ENCODE assay signal across 10 cellular contexts in the genomic region with DNA sequence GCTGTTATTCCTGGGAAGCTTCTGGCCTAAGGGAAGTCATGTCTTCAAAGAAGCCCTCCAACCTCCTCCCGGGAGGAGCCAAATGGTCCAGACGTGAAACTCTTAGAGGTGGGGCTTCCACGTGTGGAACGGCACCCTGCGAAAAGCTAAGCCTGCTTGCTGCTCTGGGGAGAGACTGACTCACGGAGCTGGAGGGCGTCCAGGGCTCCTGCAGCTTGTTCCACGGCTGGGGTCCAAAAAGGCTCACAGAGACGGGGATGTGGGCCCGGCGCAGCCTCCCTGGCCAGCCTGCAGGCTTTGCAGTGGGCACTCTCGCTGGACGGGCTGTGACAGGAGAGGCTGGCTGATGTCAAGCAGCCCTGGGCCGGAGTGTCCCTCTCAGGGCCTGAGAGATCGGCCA.
DNase-seq lines count a peak whose midpoint lies in the region; ATAC-seq and TF ChIP-seq lines count a peak whose summit lies in the region.
"Had no signal": no experiment of that assay in that cellular context is flagged by ENCODE, and none has a peak within 500 bp of the region (broad histone marks: within the 10 kb centered on the region; RNA-seq: fewer than 3 reads in every experiment).

No MANE protein-coding gene starts in this region.

- H3K27ac Mint-ChIP-seq in HFFc6: peak overlapping the region; percentile 22
- H3K27ac Mint-ChIP-seq in stimulated activated effector memory CD8-positive, alpha-beta T cell treated with anti-CD3 and anti-CD28 coated beads, Interleukin-12 subunit alpha, Interleukin-12 subunit beta, amount 100 ng/mL, for 72 hours: peak overlapping the region; percentile 57
- H3K27ac Mint-ChIP-seq: stimulated activated naive CD8-positive, alpha-beta T cell treated with anti-CD3 and anti-CD28 coated beads, Interleukin-15, Interleukin-2, amounts not matched to agents 100 ng/mL and 50 ng/mL, for 24 hours had no signal

- BruUV-seq in OCI-LY7 (replicated peaks; lab: Mats Ljungman, UMichigan): no TSS peak

- H3K27me3 Mint-ChIP-seq in HFFc6 (ENCODE audit: insufficient read depth): peaks cover 2% of the 10 kb centered on the region; the same call in 1 of the 2 replicates
- H3K27me3 Mint-ChIP-seq: stimulated activated naive CD8-positive, alpha-beta T cell treated with anti-CD3 and anti-CD28 coated beads, Interleukin-15, Interleukin-2, amounts not matched to agents 100 ng/mL and 50 ng/mL, for 24 hours had no signal

- POLR2A ChIA-PET in OCI-LY7 (lab: Charles Lee): no interaction called here

- peak overlapping the region; percentile 5; the same call in 1 of the 2 replicates for H3K4me3 Mint-ChIP-seq in HFFc6
- no peak overlapping the region for H3K4me3 Mint-ChIP-seq in stimulated activated effector memory CD8-positive, alpha-beta T cell treated with anti-CD3 and anti-CD28 coated beads, Interleukin-12 subunit alpha, Interleukin-12 subunit beta, amount 100 ng/mL, for 72 hours
- H3K4me3 Mint-ChIP-seq: stimulated activated naive CD8-positive, alpha-beta T cell treated with anti-CD3 and anti-CD28 coated beads, Interleukin-15, Interleukin-2, amounts not matched to agents 100 ng/mL and 50 ng/mL, for 24 hours had no signal

- no peak for TF ChIP-seq CTCF in HFFc6 (IDR thresholded peaks at IDR 0.05)
- TF ChIP-seq CTCF in coronary artery (IDR thresholded peaks at IDR 0.05): no peak
- no peak for TF ChIP-seq CTCF in OCI-LY7 (conservative IDR thresholded peaks at IDR 0.05; ENCODE audit: low read length)

- H3K4me2 ChIP-seq in OCI-LY7 (ENCODE audit: low read length): no peak overlapping the region

- peak; percentile 71 for DNase-seq in HFFc6
- DNase-seq in coronary artery (ENCODE audit: low spot score): peak; percentile 77
- no peak for DNase-seq in stimulated activated effector memory CD8-positive, alpha-beta T cell treated with anti-CD3 and anti-CD28 coated beads, Interleukin-12 subunit alpha, Interleukin-12 subunit beta, amount 100 ng/mL, for 72 hours (ENCODE audit: low spot score in 2 of 2)
- DNase-seq in NCI-H510A treated with DMSO at 0.1 percent for 48 hours (lab: John Stamatoyannopoulos, UW): no peak
- DNase-seq in DMS 273 (lab: John Stamatoyannopoulos, UW; ENCODE audit: unreplicated experiment): no peak
- DNase-seq in DMS53 treated with DMSO at 0.1 percent for 48 hours (lab: John Stamatoyannopoulos, UW; ENCODE audit: unreplicated experiment): no peak
- no peak for DNase-seq in OCI-LY7 (ENCODE audit: low spot score)
- DNase-seq: NCI-H526 had no signal

- H2AFZ ChIP-seq in OCI-LY7 (ENCODE audit: low read length): no peak overlapping the region

- H3K27ac ChIP-seq in coronary artery: peak overlapping the region in 1 of 2 donors; percentile 52
- peak overlapping the region; percentile 92 for H3K27ac ChIP-seq in layer of hippocampus (ENCODE audit: low read depth, low read length)
- H3K27ac ChIP-seq in OCI-LY7 (ENCODE audit: low read depth, low read length, poor library complexity, severe bottlenecking): no peak overlapping the region

- no peaks in the 10 kb centered on the region for H3K9me2 ChIP-seq in OCI-LY7 (ENCODE audit: insufficient read depth, low read length)

- intact Hi-C loops in OCI-LY7 (cut with micrococcal nuclease; ENCODE audit: unreplicated experiment): no loop called here

- H3K79me2 ChIP-seq in OCI-LY7 (ENCODE audit: insufficient read depth, low read depth, low read length): no peaks in the 10 kb centered on the region

- no peaks in the 10 kb centered on the region; the same call in 1 of the 2 replicates for H3K36me3 Mint-ChIP-seq in HFFc6 (ENCODE audit: low read depth)
- no peaks in the 10 kb centered on the region for H3K36me3 Mint-ChIP-seq in stimulated activated effector memory CD8-positive, alpha-beta T cell treated with anti-CD3 and anti-CD28 coated beads, Interleukin-12 subunit alpha, Interleukin-12 subunit beta, amount 100 ng/mL, for 72 hours

- H3K4me3 ChIP-seq in coronary artery: peak overlapping the region; percentile 53
- no peak overlapping the region for H3K4me3 ChIP-seq in OCI-LY7 (ENCODE audit: low read depth, low read length, poor library complexity, severe bottlenecking)

- peaks cover 41% of the 10 kb centered on the region for H3K4me1 Mint-ChIP-seq in HFFc6 (ENCODE audit: low read depth)
- peaks cover 13% of the 10 kb centered on the region for H3K4me1 Mint-ChIP-seq in stimulated activated effector memory CD8-positive, alpha-beta T cell treated with anti-CD3 and anti-CD28 coated beads, Interleukin-12 subunit alpha, Interleukin-12 subunit beta, amount 100 ng/mL, for 72 hours

- CTCF ChIA-PET in OCI-LY7 (lab: Charles Lee; ENCODE audit: unreplicated experiment): no interaction called here

- no peak for ATAC-seq in stimulated activated effector memory CD8-positive, alpha-beta T cell treated with anti-CD3 and anti-CD28 coated beads, Interleukin-12 subunit alpha, Interleukin-12 subunit beta, amount 100 ng/mL, for 72 hours

- H3K9me3 ChIP-seq in OCI-LY7 (ENCODE audit: low read length): no peaks in the 10 kb centered on the region

- H3K36me3 ChIP-seq in OCI-LY7 (ENCODE audit: insufficient read depth, low read length): no peaks in the 10 kb centered on the region

- no peaks in the 10 kb centered on the region for H4K20me1 ChIP-seq in OCI-LY7 (ENCODE audit: insufficient read depth, low read length)

- H3K4me1 ChIP-seq in OCI-LY7 (ENCODE audit: insufficient read depth, low read length, poor library complexity, severe bottlenecking): no peaks in the 10 kb centered on the region

- H3K9me3 Mint-ChIP-seq in HFFc6: no peaks in the 10 kb centered on the region
- H3K9me3 Mint-ChIP-seq in stimulated activated effector memory CD8-positive, alpha-beta T cell treated with anti-CD3 and anti-CD28 coated beads, Interleukin-12 subunit alpha, Interleukin-12 subunit beta, amount 100 ng/mL, for 72 hours: no peaks in the 10 kb centered on the region
- H3K9me3 Mint-ChIP-seq: stimulated activated naive CD8-positive, alpha-beta T cell treated with anti-CD3 and anti-CD28 coated beads, Interleukin-15, Interleukin-2, amounts not matched to agents 100 ng/mL and 50 ng/mL, for 24 hours had no signal

- no peaks in the 10 kb centered on the region for H3K27me3 ChIP-seq in layer of hippocampus (ENCODE audit: control insufficient read depth, insufficient read depth, low read length)

Comparison
In these comparisons a context has a peak if more than half of its experiments do, and no peak if none do; other contexts are left out.
1. DNase-seq: peak in HFFc6 (single experiment) and coronary artery (single experiment); none in stimulated activated effector memory CD8-positive, alpha-beta T cell treated with anti-CD3 and anti-CD28 coated beads, Interleukin-12 subunit alpha, Interleukin-12 subunit beta, amount 100 ng/mL, for 72 hours (0 of 2), NCI-H510A treated with DMSO at 0.1 percent for 48 hours (single experiment), DMS 273 (single experiment), DMS53 treated with DMSO at 0.1 percent for 48 hours (single experiment) and OCI-LY7 (single experiment).